8 cellular contexts compared by ENCODE assay signal in the genomic region with DNA sequence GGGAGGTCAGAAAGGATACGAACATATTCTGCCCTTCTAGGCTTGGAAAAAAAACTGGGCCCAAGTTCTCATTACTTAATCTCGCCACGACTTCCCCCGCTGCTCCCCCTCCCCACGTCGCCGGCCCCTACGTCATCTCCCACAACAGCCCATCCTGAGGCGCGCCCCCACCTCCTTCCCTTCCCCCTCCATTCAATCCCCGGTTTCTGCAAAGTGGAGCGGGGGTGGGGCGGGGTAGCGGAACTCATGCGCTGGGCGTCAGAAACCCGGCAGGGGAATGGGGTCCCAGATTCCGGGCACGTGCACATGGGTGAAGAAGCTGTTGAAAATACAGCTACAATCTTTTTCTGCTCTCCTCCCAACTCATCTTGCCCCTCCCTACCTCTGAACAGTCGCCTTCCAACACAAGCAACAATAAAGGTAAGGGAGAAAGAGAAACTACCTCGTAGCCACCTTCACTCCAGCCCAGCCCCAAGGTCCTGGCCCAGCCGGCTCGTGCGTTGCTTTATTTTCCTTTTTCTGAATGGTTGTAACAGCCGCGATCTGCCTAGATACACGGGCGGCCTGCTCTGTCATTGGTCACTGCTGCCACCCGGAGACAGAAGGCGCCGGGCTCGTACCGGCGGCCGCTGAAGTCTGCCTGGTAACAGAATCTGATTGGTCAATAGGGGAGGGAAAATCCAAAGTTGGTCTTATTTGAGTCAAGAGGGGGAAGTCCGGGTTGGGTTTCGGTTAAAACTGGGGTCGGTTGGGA. TPM values are rescaled to one million over a fixed set of nuclear protein-coding genes. Genes with fewer than 3 reads are reported as not detected.
DNase-seq lines count a peak whose midpoint lies in the region; ATAC-seq, FAIRE-seq and TF ChIP-seq lines count a peak whose summit lies in the region.

A gene (minus strand): TSS at position 484 of the 754 bp plus-strand sequence. CDS start 932 bp downstream, outside the sequence.

- no peak for FAIRE-seq in H54 (lab: Jason Lieb, UNC)

- H3K4me1 ChIP-seq in Loucy (ENCODE audit: insufficient read depth, low read length, poor library complexity, severe bottlenecking): peaks cover 28% of the 10 kb centered on the region

- peaks cover 34% of the 10 kb centered on the region for H3K79me2 ChIP-seq in Loucy (ENCODE audit: insufficient read depth, low read length)

- peak within 1 kb of the TSS; percentile 67 for H2AFZ ChIP-seq in Loucy (ENCODE audit: low read length)

- DNase-seq in EL: peak; percentile 99
- peak; percentile 98 for DNase-seq in H54 (ENCODE audit: insufficient read length, low spot score)
- DNase-seq in activated T-helper 9 cell treated with anti-CD3 and anti-CD28 coated beads, Interleukin-2, amount 50 U/mL, for 16 hours (ENCODE audit: low read depth): peak; percentile 87
- DNase-seq in fibroblast of peridontal ligament (ENCODE audit: extremely low read depth): peak; percentile 97
- DNase-seq in natural killer cell: peak; percentile 88
- peak; percentile 94 for DNase-seq in stimulated activated naive CD4-positive, alpha-beta T cell treated with Interleukin-2 at 50 U/mL for 16 hours (lab: John Stamatoyannopoulos, UW)

- H3K4me3 Mint-ChIP-seq in natural killer cell: peak within 1 kb of the TSS; percentile 99

- TF ChIP-seq CTCF in Loucy (conservative IDR thresholded peaks at IDR 0.05; ENCODE audit: low read length): no peak
- no peak for TF ChIP-seq CTCF in natural killer cell (IDR thresholded peaks at IDR 0.05)

- H3K4me2 ChIP-seq in Loucy (ENCODE audit: low read depth, low read length, poor library complexity, severe bottlenecking): peak within 1 kb of the TSS; percentile 97

- no peaks in the 10 kb centered on the region for H3K27me3 Mint-ChIP-seq in natural killer cell (ENCODE audit: low read depth in 2 of 2)

- H3K4me1 Mint-ChIP-seq in natural killer cell: peaks cover 31 to 32% of the 10 kb centered on the region in 2 donors

- ATAC-seq in natural killer cell: peak; percentile 92 to 97 (median 92)

- H3K36me3 ChIP-seq in Loucy (ENCODE audit: insufficient read depth, low read length): peaks cover 28% of the 10 kb centered on the region; the same call in 1 of the 2 replicates

- TF ChIP-seq POLR2A in H54 (IDR thresholded peaks at IDR 0.05; ENCODE audit: low read depth, low read length): peak; percentile 34; the same call in 1 of the 2 replicates
- TF ChIP-seq POLR2A in Raji (IDR thresholded peaks at IDR 0.05; ENCODE audit: insufficient read depth, low read depth, low read length): peak; percentile 66

- peaks cover 10% of the 10 kb centered on the region for H3K36me3 Mint-ChIP-seq in natural killer cell

- H3K9ac ChIP-seq in Loucy (ENCODE audit: low read depth, low read length, poor library complexity, severe bottlenecking): peak within 1 kb of the TSS; percentile 97

- H3K27ac Mint-ChIP-seq in natural killer cell: peak within 1 kb of the TSS; percentile 100

- H3K9me2 ChIP-seq in Loucy (replicated peaks; ENCODE audit: low read depth, low read length): no peaks in the 10 kb centered on the region

- H3K27me3 ChIP-seq in Loucy (ENCODE audit: insufficient read depth, low read length, poor library complexity, severe bottlenecking): no peaks in the 10 kb centered on the region

- H3F3A ChIP-seq in Loucy (ENCODE audit: low read depth): 0 out of 2 replicates have a peak, but pooled peaks cover 2% of the 10 kb centered on the region

- H3K4me3 ChIP-seq in Loucy (ENCODE audit: low read length, poor library complexity, severe bottlenecking): peak within 1 kb of the TSS; percentile 94

- peaks cover 27% of the 10 kb centered on the region for H4K20me1 ChIP-seq in Loucy (ENCODE audit: insufficient read depth, low read length, poor library complexity, severe bottlenecking)

- H3K9me3 ChIP-seq in Loucy (ENCODE audit: insufficient read depth, low read depth, low read length): no peaks in the 10 kb centered on the region

- intact Hi-C loops in natural killer cell (cut with micrococcal nuclease): loop anchor here (1.0 to 10.0 kb wide), 5 partner anchors 20 to 252 kb away; a partner anchor contains a TSS

- no peaks in the 10 kb centered on the region for H3K9me3 Mint-ChIP-seq in natural killer cell

RNA-seq across cellular contexts. Expression of the gene that starts here (rescaled TPM):
- 100 to 1,000 TPM in 2 of 3 donors, 10 to 100 TPM in 1; 72.6 to 111 (median 110) TPM for total RNA-seq in natural killer cell

Comparison
In these comparisons a context has a peak if more than half of its experiments do, and no peak if none do; other contexts are left out.
1. Peak in every context shown above with its lines: DNase-seq, ATAC-seq and H3K4me3 ChIP-seq.